ENCODE assay signal across 9 cellular contexts in genomic region chr11:111379500-111380136, GRCh38.
DNase-seq lines count a peak whose midpoint lies in the region; ATAC-seq lines count a peak whose summit lies in the region.
"Had no signal": no experiment of that assay in that cellular context is flagged by ENCODE, and none has a peak within 500 bp of the region (broad histone marks: within the 10 kb centered on the region; RNA-seq: fewer than 3 reads in every experiment).

No MANE protein-coding gene starts in this region.

- peak overlapping the region; percentile 90; the same call in 1 of the 2 replicates for H3K4me3 ChIP-seq in GM08714 (ENCODE audit: low read length)
- H3K4me3 ChIP-seq in effector memory CD4-positive, alpha-beta T cell (ENCODE audit: insufficient read depth, low read depth, low read length, poor library complexity, severe bottlenecking): peak overlapping the region; percentile 47

- H3K4me1 ChIP-seq in effector memory CD4-positive, alpha-beta T cell (ENCODE audit: control insufficient read depth, insufficient read depth, low read length, poor library complexity, severe bottlenecking): peaks cover 9% of the 10 kb centered on the region

- ATAC-seq in GM21390 (IDR thresholded peaks at IDR 0.05; ENCODE audit: unreplicated experiment) (peak; percentile 32), HG03558 (IDR thresholded peaks at IDR 0.05; ENCODE audit: extremely low read depth, unreplicated experiment) (peak; percentile 25)
- ATAC-seq: HCT116 had no signal

- DNase-seq in effector memory CD4-positive, alpha-beta T cell: no peak
- no peak for DNase-seq in NCI-H2196 treated with DMSO at 0.1 percent for 48 hours (lab: John Stamatoyannopoulos, UW; ENCODE audit: unreplicated experiment)
- no peak for DNase-seq in retina
- no peak for DNase-seq in NCI-H1694 (lab: John Stamatoyannopoulos, UW)
- no peak for DNase-seq in NCI-H1417 (lab: John Stamatoyannopoulos, UW)

- no peak overlapping the region for H3K27ac ChIP-seq in effector memory CD4-positive, alpha-beta T cell (ENCODE audit: insufficient read depth, low read length, poor library complexity, severe bottlenecking)

- H3K36me3 ChIP-seq in effector memory CD4-positive, alpha-beta T cell (ENCODE audit: control insufficient read depth, insufficient read depth, low read length): no peaks in the 10 kb centered on the region

- no peaks in the 10 kb centered on the region for H3K9me3 ChIP-seq in effector memory CD4-positive, alpha-beta T cell (ENCODE audit: control insufficient read depth, low read length)

- no peaks in the 10 kb centered on the region for H3K27me3 ChIP-seq in effector memory CD4-positive, alpha-beta T cell (replicated peaks; ENCODE audit: control insufficient read depth, insufficient read depth, low read length, poor library complexity, severe bottlenecking)
